Comparison of ENCODE assay signal across 15 cellular contexts in the genomic region with DNA sequence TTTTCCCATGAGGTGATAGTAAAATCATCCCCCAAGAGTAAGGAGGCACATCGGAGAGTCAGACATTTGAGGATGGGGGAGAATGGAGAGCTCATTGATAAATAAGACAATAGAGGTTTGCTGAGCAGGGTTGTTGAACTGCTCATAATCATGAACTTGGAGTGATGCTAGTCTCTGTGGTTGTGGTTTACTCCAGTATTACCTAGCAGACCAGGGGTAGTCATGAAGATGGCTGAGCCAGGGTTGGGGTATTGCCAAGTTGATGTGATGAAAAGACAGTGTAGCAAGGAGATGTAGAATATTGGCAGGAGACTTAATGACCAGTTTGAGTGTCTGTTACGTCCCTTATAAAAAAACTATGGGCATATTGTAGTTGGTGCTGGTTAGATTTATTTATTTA.
"Had no signal": no experiment of that assay in that cellular context is flagged by ENCODE, and none has a peak within 500 bp of the region (broad histone marks: within the 10 kb centered on the region; RNA-seq: fewer than 3 reads in every experiment).

No MANE protein-coding gene starts in this region.

- H3K27ac ChIP-seq: body of pancreas, epithelial cell of prostate, parathyroid adenoma, transverse colon had no signal

- H3K4me3 ChIP-seq: body of pancreas, lung, transverse colon had no signal

- DNase-seq: activated CD4-positive, CD25-positive, alpha-beta regulatory T cell; activated CD8-positive, alpha-beta memory T cell treated with anti-CD3 and anti-CD28 coated beads, Interleukin-2, amount 10 ng/mL, durations not matched to agents 7 days and 5 days; activated gamma-delta T cell; activated T-cell treated with anti-CD3 and anti-CD28 coated beads, Interleukin-2, amount 50 U/mL, for 24 hours; body of pancreas; effector memory CD8-positive, alpha-beta T cell; left cardiac atrium; naive B cell; retina; small intestine; transverse colon had no signal

- H3K27me3 ChIP-seq: body of pancreas, transverse colon had no signal

- H3K36me3 ChIP-seq: transverse colon had no signal

- H3K9me3 ChIP-seq: body of pancreas, transverse colon had no signal

- H2AFZ ChIP-seq: parathyroid adenoma had no signal

- H3K79me2 ChIP-seq: parathyroid adenoma had no signal

- H3K9ac ChIP-seq: parathyroid adenoma had no signal

- H3K4me1 ChIP-seq: body of pancreas, parathyroid adenoma, transverse colon had no signal

- ATAC-seq: activated CD8-positive, alpha-beta memory T cell treated with anti-CD3 and anti-CD28 coated beads, Interleukin-2, amount 10 ng/mL, durations not matched to agents 7 days and 5 days; body of pancreas; effector memory CD8-positive, alpha-beta T cell; left cardiac atrium; SK-N-SH treated with all-trans-retinoic acid at 6 μM for 48 hours had no signal
